ENCODE assay signal across 11 cellular contexts in genomic region chr11:73521621-73522020, GRCh38.
DNase-seq lines count a peak whose midpoint lies in the region; ATAC-seq and TF ChIP-seq lines count a peak whose summit lies in the region.
"Had no signal": no experiment of that assay in that cellular context is flagged by ENCODE, and none has a peak within 500 bp of the region (broad histone marks: within the 10 kb centered on the region; RNA-seq: fewer than 3 reads in every experiment).

No MANE protein-coding gene starts in this region.

- no peaks in the 10 kb centered on the region for H3F3A ChIP-seq in PC-3 (ENCODE audit: low read length, unreplicated experiment)

- no peak overlapping the region for H3K4me3 ChIP-seq in AG10803 (ENCODE audit: low read length)
- no peak overlapping the region for H3K4me3 ChIP-seq in PC-3 (ENCODE audit: low read length)
- no peak overlapping the region for H3K4me3 ChIP-seq in fibroblast of pulmonary artery (replicated peaks; ENCODE audit: low read depth, low read length)
- H3K4me3 ChIP-seq in esophagus squamous epithelium: no peak overlapping the region
- H3K4me3 ChIP-seq in mucosa of descending colon: no peak overlapping the region
- H3K4me3 ChIP-seq: sigmoid colon, suprapubic skin had no signal

- H3K9me3 ChIP-seq in PC-3 (ENCODE audit: low read length) (no peaks in the 10 kb centered on the region), esophagus squamous epithelium (no peaks in the 10 kb centered on the region), mucosa of descending colon (no peaks in the 10 kb centered on the region)
- H3K9me3 ChIP-seq: sigmoid colon, suprapubic skin had no signal

- H3K4me2 ChIP-seq in PC-3 (ENCODE audit: low read length): peak overlapping the region; percentile 29; the same call in 1 of the 2 replicates

- POLR2A ChIA-PET in PC-3 (lab: Charles Lee; ENCODE audit: unreplicated experiment): no interaction called here

- H3K36me3 ChIP-seq in PC-3 (ENCODE audit: low read depth, low read length) (no peaks in the 10 kb centered on the region), esophagus squamous epithelium (no peaks in the 10 kb centered on the region), mucosa of descending colon (ENCODE audit: low read depth) (no peaks in the 10 kb centered on the region)
- H3K36me3 ChIP-seq: sigmoid colon, suprapubic skin had no signal

- no peak for TF ChIP-seq POLR2A in esophagus squamous epithelium (IDR thresholded peaks at IDR 0.05)

- H4K20me1 ChIP-seq in PC-3 (ENCODE audit: low read length): no peaks in the 10 kb centered on the region

- CTCF ChIA-PET in PC-3 (lab: Charles Lee): interaction anchor here (0.6 to 0.7 kb wide), 2 partner anchors 42 to 122 kb away, joined by 3 to 4 read pairs; no protein-coding TSS in a partner anchor

- BruUV-seq in PC-3 (replicated peaks; lab: Mats Ljungman, UMichigan): no TSS peak

- no peak overlapping the region for H2AFZ ChIP-seq in PC-3 (ENCODE audit: low read length)

- whole genome bisulfite sequencing in esophagus squamous epithelium, 2 donors: 31 to 38% methylated on average over 1 of the region's 1 CpG

- H3K27me3 ChIP-seq in PC-3 (ENCODE audit: low read length): no peaks in the 10 kb centered on the region
- H3K27me3 ChIP-seq in esophagus squamous epithelium: no peaks in the 10 kb centered on the region
- H3K27me3 ChIP-seq: sigmoid colon, suprapubic skin had no signal

- TF ChIP-seq CTCF in AG10803 (conservative IDR thresholded peaks at IDR 0.05; ENCODE audit: low read length) (no peak), PC-3 (conservative IDR thresholded peaks at IDR 0.05; ENCODE audit: low read depth, low read length) (no peak), fibroblast of pulmonary artery (IDR thresholded peaks at IDR 0.05; ENCODE audit: low read length, missing control alignments) (no peak), esophagus squamous epithelium (IDR thresholded peaks at IDR 0.05) (no peak), mucosa of descending colon (IDR thresholded peaks at IDR 0.05) (no peak)

- peak; percentile 47 for ATAC-seq in GM18907 (IDR thresholded peaks at IDR 0.05; ENCODE audit: unreplicated experiment)
- ATAC-seq in PC-3: peak; percentile 96
- no peak for ATAC-seq in GM18858 (IDR thresholded peaks at IDR 0.05; ENCODE audit: unreplicated experiment)
- no peak for ATAC-seq in mucosa of descending colon

- DNase-seq in AG10803 (ENCODE audit: low read depth) (peak; percentile 34), PC-3 (peak; percentile 75), fibroblast of pulmonary artery (ENCODE audit: low read depth) (peak; percentile 34), esophagus squamous epithelium (lab: John Stamatoyannopoulos, UW) (no peak), mucosa of descending colon (no peak), NCI-H2171 (lab: John Stamatoyannopoulos, UW) (no peak)
- DNase-seq: sigmoid colon, SW 1271 had no signal

- 0 out of 2 replicates have a peak overlapping the region, but pooled peaks have one; percentile 16 for H3K27ac ChIP-seq in PC-3 (ENCODE audit: low read length)
- no peak overlapping the region for H3K27ac ChIP-seq in esophagus squamous epithelium
- H3K27ac ChIP-seq: sigmoid colon, suprapubic skin had no signal

- H3K79me2 ChIP-seq in PC-3 (ENCODE audit: low read length): no peaks in the 10 kb centered on the region

- no peaks in the 10 kb centered on the region for H3K9me2 ChIP-seq in PC-3 (replicated peaks; ENCODE audit: low read length)

- intact Hi-C loops in PC-3 (cut with micrococcal nuclease): no loop called here
- intact Hi-C loops in esophagus squamous epithelium (cut with DNase I): no loop called here
- intact Hi-C loops in mucosa of descending colon (cut with DNase I, micrococcal nuclease): no loop called here

- H3K4me1 ChIP-seq in PC-3 (ENCODE audit: insufficient read depth, low read length) (peaks cover 14% of the 10 kb centered on the region), esophagus squamous epithelium (no peaks in the 10 kb centered on the region), mucosa of descending colon (ENCODE audit: low read depth) (no peaks in the 10 kb centered on the region)
- H3K4me1 ChIP-seq: suprapubic skin had no signal

- H3K9ac ChIP-seq in PC-3 (ENCODE audit: low read length): no peak overlapping the region

Comparison
In these comparisons a context has a peak if more than half of its experiments do, and no peak if none do; other contexts are left out.
1. DNase-seq: peak in AG10803 (single experiment), PC-3 (single experiment) and fibroblast of pulmonary artery (single experiment); none in esophagus squamous epithelium (single experiment), mucosa of descending colon (0 of 3) and NCI-H2171 (single experiment).
2. ATAC-seq: peak in GM18907 (single experiment) and PC-3 (single experiment); none in GM18858 (single experiment) and mucosa of descending colon (single experiment).